Comparison of ENCODE assay signal across 14 cellular contexts in genomic region chr19:28727835-28728159, GRCh38.
DNase-seq lines count a peak whose midpoint lies in the region; ATAC-seq and TF ChIP-seq lines count a peak whose summit lies in the region.
"Had no signal": no experiment of that assay in that cellular context is flagged by ENCODE, and none has a peak within 500 bp of the region (broad histone marks: within the 10 kb centered on the region; RNA-seq: fewer than 3 reads in every experiment).

No MANE protein-coding gene starts in this region.

- intact Hi-C loops in colonic mucosa (cut with DNase I): no loop called here

- H3K9me3 ChIP-seq in HUES64 (ENCODE audit: insufficient read depth, low read depth, low read length) (no peaks in the 10 kb centered on the region), fibroblast of lung (ENCODE audit: control insufficient read depth, insufficient read depth, low read depth, low read length) (no peaks in the 10 kb centered on the region), skeletal muscle satellite cell (replicated peaks; ENCODE audit: low read length) (no peaks in the 10 kb centered on the region), colonic mucosa (no peaks in the 10 kb centered on the region)
- H3K9me3 ChIP-seq: SJCRH30 had no signal

- peaks cover 3% of the 10 kb centered on the region for H3K36me3 Mint-ChIP-seq in activated naive CD4-positive, alpha-beta T cell treated with anti-CD3 and anti-CD28 coated beads, Interleukin-2, amount 10 ng/mL, durations not matched to agents 7 days and 5 days

- peak overlapping the region; percentile 47 for H3K4me3 Mint-ChIP-seq in activated naive CD4-positive, alpha-beta T cell treated with anti-CD3 and anti-CD28 coated beads, Interleukin-2, amount 10 ng/mL, durations not matched to agents 7 days and 5 days

- H3K4me2 ChIP-seq in fibroblast of lung (ENCODE audit: extremely low read depth, insufficient read depth, low read length) (peak overlapping the region; percentile 4), skeletal muscle satellite cell (ENCODE audit: low read length) (peak overlapping the region; percentile 78)

- H3K27me3 Mint-ChIP-seq in activated naive CD4-positive, alpha-beta T cell treated with anti-CD3 and anti-CD28 coated beads, Interleukin-2, amount 10 ng/mL, durations not matched to agents 7 days and 5 days: peaks cover 35% of the 10 kb centered on the region

- no peaks in the 10 kb centered on the region for H3K9me3 Mint-ChIP-seq in activated naive CD4-positive, alpha-beta T cell treated with anti-CD3 and anti-CD28 coated beads, Interleukin-2, amount 10 ng/mL, durations not matched to agents 7 days and 5 days

- H3K4me1 Mint-ChIP-seq in activated naive CD4-positive, alpha-beta T cell treated with anti-CD3 and anti-CD28 coated beads, Interleukin-2, amount 10 ng/mL, durations not matched to agents 7 days and 5 days: peaks cover 2% of the 10 kb centered on the region

- H3K9ac ChIP-seq in HUES64 (ENCODE audit: low read depth, low read length) (no peak overlapping the region), fibroblast of lung (ENCODE audit: insufficient read depth, low read length) (no peak overlapping the region), skeletal muscle satellite cell (ENCODE audit: low read depth, low read length) (no peak overlapping the region), colonic mucosa (ENCODE audit: low read depth in 2 of 2, low read length in 2 of 2) (no peak overlapping the region)

- 63% methylated on average over 5 of the region's 6 CpGs for WGBS in HUES64

- peaks cover 21% of the 10 kb centered on the region for H3K36me3 ChIP-seq in HUES64 (ENCODE audit: insufficient read depth, low read length)
- H3K36me3 ChIP-seq in fibroblast of lung (ENCODE audit: control insufficient read depth, insufficient read depth, low read length): no peaks in the 10 kb centered on the region
- no peaks in the 10 kb centered on the region for H3K36me3 ChIP-seq in skeletal muscle satellite cell (ENCODE audit: insufficient read depth, low read length)
- no peaks in the 10 kb centered on the region for H3K36me3 ChIP-seq in colonic mucosa
- H3K36me3 ChIP-seq: SJCRH30 had no signal

- no peak for DNase-seq in activated naive CD4-positive, alpha-beta T cell treated with anti-CD3 and anti-CD28 coated beads, Interleukin-2, amount 10 ng/mL, durations not matched to agents 7 days and 5 days
- DNase-seq in activated naive CD4-positive, alpha-beta T cell treated with anti-CD3 and anti-CD28 coated beads, Interleukin-2, amount 50 U/mL, for 16 hours: no peak
- DNase-seq in fibroblast of lung (ENCODE audit: low read depth in 2 of 2): no peak
- DNase-seq in colonic mucosa: no peak
- DNase-seq in NCI-H524 (lab: John Stamatoyannopoulos, UW): no peak
- DNase-seq: activated CD4-positive, alpha-beta T cell treated with anti-CD3 and anti-CD28 coated beads for 48 hours; amniotic stem cell; cerebellar nuclear complex; GDM1; NCI-H1694 treated with DMSO at 0.1 percent for 48 hours; SJCRH30 had no signal

- no peak overlapping the region for H3K27ac Mint-ChIP-seq in activated naive CD4-positive, alpha-beta T cell treated with anti-CD3 and anti-CD28 coated beads, Interleukin-2, amount 10 ng/mL, durations not matched to agents 7 days and 5 days

- CTCF ChIA-PET in activated naive CD4-positive, alpha-beta T cell treated with anti-CD3 and anti-CD28 coated beads, Interleukin-2, amount 10 ng/mL, durations not matched to agents 7 days and 5 days (lab: Charles Lee): interaction anchor here (1.3 to 1.6 kb wide), 2 partner anchors 9 kb away, joined by 4 to 8 read pairs; no protein-coding TSS in a partner anchor

- no peak overlapping the region for H2AFZ ChIP-seq in fibroblast of lung (ENCODE audit: low read length)

- H4K20me1 ChIP-seq in fibroblast of lung (ENCODE audit: control insufficient read depth, extremely low read depth, insufficient read depth, low read length): no peaks in the 10 kb centered on the region

- ATAC-seq in GM18868 (IDR thresholded peaks at IDR 0.05; ENCODE audit: unreplicated experiment): no peak

- H3K4me3 ChIP-seq in HUES64 (ENCODE audit: low read length) (peak overlapping the region; percentile 80), fibroblast of lung (replicated peaks in 1 of 4; ENCODE audit: control extremely low read depth in 1 of 4, insufficient read depth in 1 of 4, low read depth in 3 of 4, low read length in 4 of 4) (peak overlapping the region in 1 of 4 experiments; percentile 38), skeletal muscle satellite cell (ENCODE audit: low read length) (no peak overlapping the region), colonic mucosa (no peak overlapping the region)
- H3K4me3 ChIP-seq: SJCRH30 had no signal

- H3K27me3 ChIP-seq in HUES64 (ENCODE audit: insufficient read depth, low read length) (peaks cover 32% of the 10 kb centered on the region), fibroblast of lung (ENCODE audit: control insufficient read depth, insufficient read depth, low read length) (no peaks in the 10 kb centered on the region), skeletal muscle satellite cell (ENCODE audit: control insufficient read depth, insufficient read depth, low read length) (peaks cover 36% of the 10 kb centered on the region), colonic mucosa (peaks cover 15% of the 10 kb centered on the region)

- TF ChIP-seq CTCF in fibroblast of lung (conservative IDR thresholded peaks at IDR 0.05 in 1 of 2, IDR thresholded peaks at IDR 0.05 in 1 of 2; ENCODE audit: low read depth in 1 of 2, low read length in 2 of 2): peak in 1 of 2 donors; percentile 21
- no peak for TF ChIP-seq CTCF in colonic mucosa (IDR thresholded peaks at IDR 0.05)

- no peak overlapping the region for H3K27ac ChIP-seq in HUES64 (ENCODE audit: low read depth, low read length)
- no peak overlapping the region for H3K27ac ChIP-seq in fibroblast of lung (ENCODE audit: insufficient read depth, low read length)
- H3K27ac ChIP-seq in colonic mucosa: no peak overlapping the region
- H3K27ac ChIP-seq: SJCRH30 had no signal

- H3K79me2 ChIP-seq in fibroblast of lung (ENCODE audit: control insufficient read depth, insufficient read depth, low read length): no peaks in the 10 kb centered on the region

- no peaks in the 10 kb centered on the region for H3K4me1 ChIP-seq in HUES64 (ENCODE audit: insufficient read depth, low read length)
- no peaks in the 10 kb centered on the region for H3K4me1 ChIP-seq in fibroblast of lung (ENCODE audit: control insufficient read depth, extremely low read depth, insufficient read depth, low read length)
- no peaks in the 10 kb centered on the region for H3K4me1 ChIP-seq in skeletal muscle satellite cell (ENCODE audit: control insufficient read depth, insufficient read depth, low read length)
- peaks cover 4% of the 10 kb centered on the region for H3K4me1 ChIP-seq in colonic mucosa
- H3K4me1 ChIP-seq: SJCRH30 had no signal
